27 cellular contexts compared by ENCODE assay signal in genomic region chr11:44874284-44874683, GRCh38.
"Had no signal": no experiment of that assay in that cellular context is flagged by ENCODE, and none has a peak within 500 bp of the region (broad histone marks: within the 10 kb centered on the region; RNA-seq: fewer than 3 reads in every experiment).

No MANE protein-coding gene starts in this region.

- H3K4me3 Mint-ChIP-seq: naive thymus-derived CD8-positive, alpha-beta T cell; nephron; neural progenitor cell; stimulated activated memory B cell treated with anti-CD40 and anti-IgM and Interleukin-4, amounts not matched to agents 10 μg/mL and 1 μg/mL and 100 μg/mL, for 72 hours; stimulated activated naive CD8-positive, alpha-beta T cell treated with anti-CD3 and anti-CD28 coated beads, Interleukin-15, amount 100 ng/mL, for 72 hours; type B pancreatic cell had no signal

- H3K79me2 ChIP-seq: hepatocyte had no signal

- H3K4me1 ChIP-seq: pancreas, prostate gland, uterus had no signal

- H3K36me3 Mint-ChIP-seq: stimulated activated memory B cell treated with anti-CD40 and anti-IgM and Interleukin-4, amounts not matched to agents 10 μg/mL and 1 μg/mL and 100 μg/mL, for 72 hours; type B pancreatic cell had no signal

- H3K9ac ChIP-seq: neural progenitor cell had no signal

- H3K27me3 ChIP-seq: hepatocyte, pancreas, sigmoid colon, spleen, tibial nerve, uterus had no signal

- H2AFZ ChIP-seq: hepatocyte, neural progenitor cell had no signal

- H3K4me3 ChIP-seq: hepatocyte, lower lobe of right lung, neural progenitor cell, pancreas, prostate gland, sigmoid colon, spleen, tibial nerve, uterus had no signal

- H3K27ac ChIP-seq: hepatocyte, lower lobe of right lung, pancreas, prostate gland, sigmoid colon, spleen, tibial nerve, uterus had no signal

- H3K9me3 Mint-ChIP-seq: nephron, type B pancreatic cell had no signal

- H3K36me3 ChIP-seq: lower lobe of right lung, neural progenitor cell, pancreas, prostate gland, sigmoid colon, spleen, tibial nerve, uterus had no signal

- H3K4me2 ChIP-seq: hepatocyte, neural progenitor cell had no signal

- ATAC-seq: left cardiac atrium; left lobe of liver; lower lobe of right lung; naive thymus-derived CD8-positive, alpha-beta T cell; pancreas; right cardiac atrium; stimulated activated memory B cell treated with anti-CD40 and anti-IgM and Interleukin-4, amounts not matched to agents 10 μg/mL and 1 μg/mL and 100 μg/mL, for 72 hours; stimulated activated naive CD8-positive, alpha-beta T cell treated with anti-CD3 and anti-CD28 coated beads, Interleukin-15, amount 100 ng/mL, for 72 hours had no signal

- DNase-seq: kidney glomerular epithelial cell; left cardiac atrium; lower lobe of right lung; mammary epithelial cell; mesenchymal stem cell; naive thymus-derived CD8-positive, alpha-beta T cell; pancreas; posterior cingulate gyrus; retina; right cardiac atrium; sigmoid colon; small intestine; spleen; stimulated activated CD4-positive, alpha-beta T cell treated with anti-CD3 and anti-CD28 coated beads, Interleukin-4, amount 100 ng/mL, for 24 hours; stimulated activated CD8-positive, alpha-beta memory T cell treated with anti-CD3 and anti-CD28 coated beads, Interleukin-4, amount 100 ng/mL, for 48 hours; stimulated activated naive CD4-positive, alpha-beta T cell treated with Interleukin-2 at 50 U/mL for 16 hours; stimulated activated naive CD8-positive, alpha-beta T cell treated with anti-CD3 and anti-CD28 coated beads, Interleukin-15, amount 100 ng/mL, for 72 hours; substantia nigra; uterus had no signal

- H3K9me3 ChIP-seq: lower lobe of right lung, pancreas, prostate gland, sigmoid colon, uterus had no signal

- H3K4me1 Mint-ChIP-seq: stimulated activated naive CD8-positive, alpha-beta T cell treated with anti-CD3 and anti-CD28 coated beads, Interleukin-15, amount 100 ng/mL, for 72 hours had no signal

- H3K27me3 Mint-ChIP-seq: stimulated activated memory B cell treated with anti-CD40 and anti-IgM and Interleukin-4, amounts not matched to agents 10 μg/mL and 1 μg/mL and 100 μg/mL, for 72 hours; stimulated activated naive CD8-positive, alpha-beta T cell treated with anti-CD3 and anti-CD28 coated beads, Interleukin-15, amount 100 ng/mL, for 72 hours; type B pancreatic cell had no signal

- H3K27ac Mint-ChIP-seq: naive thymus-derived CD8-positive, alpha-beta T cell; stimulated activated memory B cell treated with anti-CD40 and anti-IgM and Interleukin-4, amounts not matched to agents 10 μg/mL and 1 μg/mL and 100 μg/mL, for 72 hours; stimulated activated naive CD8-positive, alpha-beta T cell treated with anti-CD3 and anti-CD28 coated beads, Interleukin-15, amount 100 ng/mL, for 72 hours; type B pancreatic cell had no signal
